Comparison of ENCODE assay signal across 8 cellular contexts in genomic region chr9:18442629-18443491, GRCh38. TPM values are rescaled to one million over a fixed set of nuclear protein-coding genes. Genes with fewer than 3 reads are reported as not detected.
DNase-seq lines count a peak whose midpoint lies in the region; ATAC-seq and TF ChIP-seq lines count a peak whose summit lies in the region.

No MANE protein-coding gene starts in this region.

- no peaks in the 10 kb centered on the region for H3K9me2 ChIP-seq in GM23248 (ENCODE audit: insufficient read depth)

- TF ChIP-seq CTCF in RWPE1 (conservative IDR thresholded peaks at IDR 0.05; ENCODE audit: low read depth) = peak; percentile 93
- TF ChIP-seq CTCF in psoas muscle (IDR thresholded peaks at IDR 0.05) = peak; percentile 89

- peak; percentile 58 for DNase-seq in GM04504 (ENCODE audit: low read depth)
- peak; percentile 86 for DNase-seq in GM23248
- peak; percentile 2 for DNase-seq in KG1 (lab: John Stamatoyannopoulos, UW)
- DNase-seq in RWPE1 (ENCODE audit: low spot score) = peak; percentile 71
- peak; percentile 35 for DNase-seq in activated naive CD4-positive, alpha-beta T cell treated with anti-CD3 and anti-CD28 coated beads, Interleukin-2, amount 50 U/mL, for 16 hours
- DNase-seq in Right ventricle myocardium superior = peak; percentile 75
- DNase-seq in psoas muscle = peak; percentile 64 to 70
- DNase-seq in cortex of kidney (lab: John Stamatoyannopoulos, UW) = no peak

- no peaks in the 10 kb centered on the region for H4K20me1 ChIP-seq in GM23248 (ENCODE audit: insufficient read depth)

- H3K36me3 ChIP-seq in GM23248 (ENCODE audit: low read depth) = no peaks in the 10 kb centered on the region
- no peaks in the 10 kb centered on the region for H3K36me3 ChIP-seq in psoas muscle (ENCODE audit: insufficient read depth in 1 of 2, low read depth in 1 of 2)

- CTCF ChIA-PET in RWPE1 (lab: Yijun Ruan, JAX) = interaction anchor here (0.5 to 1.7 kb wide), 19 partner anchors 9 to 1301 kb away, joined by 3 to 12 read pairs (median 3); no protein-coding TSS in a partner anchor

- H3F3A ChIP-seq in GM23248 (ENCODE audit: insufficient read depth) = peaks cover 15% of the 10 kb centered on the region

- H3K4me3 ChIP-seq in GM23248 = no peak overlapping the region
- H3K4me3 ChIP-seq in psoas muscle = no peak overlapping the region

- H2AFZ ChIP-seq in GM23248 = peak overlapping the region; percentile 59

- 4 to 8% methylated on average over 6 of the region's 6 CpGs for WGBS in GM23248 (ENCODE audit: low coverage in 1 of 2, low lambda C conversion rate in 2 of 2, missing lambda C conversion rate in 2 of 2), 2 experiments
- whole genome bisulfite sequencing in psoas muscle, 3 donors = 14 to 16% (median 15%) methylated on average over 6 of the region's 6 CpGs

- H3K4me1 ChIP-seq in GM23248 (ENCODE audit: insufficient read depth) = peaks cover 49% of the 10 kb centered on the region
- no peaks in the 10 kb centered on the region for H3K4me1 ChIP-seq in psoas muscle

- no peak overlapping the region for H3K4me2 ChIP-seq in GM23248 (ENCODE audit: unreplicated experiment)

- in situ Hi-C loops in GM23248 (cut with MboI) = loop anchor here (25.0 kb wide), 2 partner anchors 181 to 631 kb away; no protein-coding TSS in a partner anchor

- intact Hi-C loops in Right ventricle myocardium superior (cut with DNase I) (loop anchor here (10.0 kb wide), 1 partner anchor 582 kb away; no protein-coding TSS in a partner anchor), psoas muscle (cut with DNase I) (loop anchor here (2.0 to 5.0 kb wide), 2 partner anchors 186 to 188 kb away; no protein-coding TSS in a partner anchor)

- ATAC-seq in Right ventricle myocardium superior (ENCODE audit: poor library complexity) = peak; percentile 80
- peak; percentile 76 to 87 (median 82) for ATAC-seq in psoas muscle

- H3K9ac ChIP-seq in GM23248 = no peak overlapping the region

- POLR2A ChIA-PET in RWPE1 (lab: Yijun Ruan, JAX; ENCODE audit: low non-redundant PET) = no interaction called here

- H3K27ac ChIP-seq in GM23248 (0 out of 2 replicates have a peak overlapping the region, but pooled peaks have one; percentile 3), RWPE1 (no peak overlapping the region), psoas muscle (no peak overlapping the region)

- no peaks in the 10 kb centered on the region for H3K9me3 ChIP-seq in GM23248 (ENCODE audit: low read depth)
- no peaks in the 10 kb centered on the region for H3K9me3 ChIP-seq in psoas muscle

- H3K27me3 ChIP-seq in GM23248 (replicated peaks; ENCODE audit: insufficient read depth) = no peaks in the 10 kb centered on the region
- no peaks in the 10 kb centered on the region for H3K27me3 ChIP-seq in psoas muscle (ENCODE audit: insufficient read depth in 3 of 3, low read length in 2 of 3)

- no peaks in the 10 kb centered on the region for H3K79me2 ChIP-seq in GM23248 (ENCODE audit: insufficient read depth)

RNA-seq across cellular contexts. Expression of gene ADAMTSL1, which starts 31.1 kb away (rescaled TPM):
- total RNA-seq in GM23248 (2014; rRNA removed; shearing (Covaris generic)) = 255 and 273 TPM in 2 replicates
- polyA plus RNA-seq in GM23248 (2016; fragmentation: Nextera tagmentation; extraction: Ambion mirVana) = 77.0 and 77.5 TPM in 2 replicates
- total RNA-seq in Right ventricle myocardium superior = 0.56 TPM
- total RNA-seq in psoas muscle = under 1 TPM; 0.28 to 0.57 (median 0.40) TPM
- polyA plus RNA-seq in psoas muscle = under 1 TPM; 0.08 to 0.13 (median 0.10) TPM

Comparison
In these comparisons a context has a peak if more than half of its experiments do, and no peak if none do; other contexts are left out.
1. RNA of gene ADAMTSL1, which starts 31.1 kb away (total RNA-seq): 255 to 273 TPM in GM23248; 0.56 TPM in Right ventricle myocardium superior (single experiment) and 0.28 to 0.57 TPM in psoas muscle; every median in the first group is over 100 times any median in the second.